15 cellular contexts compared by ENCODE assay signal in genomic region chr6:13446371-13446770, GRCh38. TPM values are rescaled to one million over a fixed set of nuclear protein-coding genes. Genes with fewer than 3 reads are reported as not detected.
DNase-seq lines count a peak whose midpoint lies in the region; ATAC-seq and TF ChIP-seq lines count a peak whose summit lies in the region.
"Had no signal": no experiment of that assay in that cellular context is flagged by ENCODE, and none has a peak within 500 bp of the region (broad histone marks: within the 10 kb centered on the region; RNA-seq: fewer than 3 reads in every experiment).

No MANE protein-coding gene starts in this region.

- peak; percentile 10 for ATAC-seq in esophagus mucosa
- ATAC-seq in natural killer cell treated with Interleukin-12 subunit alpha and Interleukin-12 subunit beta and Interleukin-15 and Interleukin-18, amount 100 ng/mL, for 72 hours: no peak
- ATAC-seq in upper lobe of left lung (ENCODE audit: low FRiP score in 2 of 2): no peak
- no peak for ATAC-seq in HG03135 (IDR thresholded peaks at IDR 0.05; ENCODE audit: unreplicated experiment)
- ATAC-seq: CD8-positive, alpha-beta T cell had no signal

- no peak overlapping the region for H3K4me3 ChIP-seq in upper lobe of left lung
- H3K4me3 ChIP-seq: suprapubic skin had no signal

- H3K4me3 Mint-ChIP-seq in natural killer cell treated with Interleukin-12 subunit alpha and Interleukin-12 subunit beta and Interleukin-15 and Interleukin-18, amount 100 ng/mL, for 72 hours: peak overlapping the region; percentile 43
- H3K4me3 Mint-ChIP-seq: CD8-positive, alpha-beta T cell; memory B cell had no signal

- TF ChIP-seq EP300 in upper lobe of left lung (IDR thresholded peaks at IDR 0.05): no peak

- no peak for TF ChIP-seq CTCF in upper lobe of left lung (IDR thresholded peaks at IDR 0.05)

- no peaks in the 10 kb centered on the region for H3K27me3 Mint-ChIP-seq in natural killer cell treated with Interleukin-12 subunit alpha and Interleukin-12 subunit beta and Interleukin-15 and Interleukin-18, amount 100 ng/mL, for 72 hours
- H3K27me3 Mint-ChIP-seq: memory B cell had no signal

- no peaks in the 10 kb centered on the region for H3K9me3 ChIP-seq in upper lobe of left lung
- H3K9me3 ChIP-seq: suprapubic skin had no signal

- WGBS in upper lobe of left lung, 2 donors: 74 to 81% methylated on average over 7 of the region's 7 CpGs

- peaks cover 0 to 7% (median 0%) of the 10 kb centered on the region in 4 donors for H3K36me3 ChIP-seq in upper lobe of left lung

- H3K27ac ChIP-seq in upper lobe of left lung: peak overlapping the region; percentile 38 to 86 (median 62)
- H3K27ac ChIP-seq: suprapubic skin had no signal

- H3K4me1 ChIP-seq in upper lobe of left lung: peaks cover 62 to 74% (median 64%) of the 10 kb centered on the region in 4 donors

- DNase-seq in SHP77 (lab: John Stamatoyannopoulos, UW) (peak; percentile 37 to 55), SHP77 treated with DMSO at 0.1 percent for 48 hours (lab: John Stamatoyannopoulos, UW) (no peak), upper lobe of left lung (no peak), activated gamma-delta T cell (lab: John Stamatoyannopoulos, UW) (no peak)
- DNase-seq in natural killer cell treated with Interleukin-12 subunit alpha and Interleukin-12 subunit beta and Interleukin-15 and Interleukin-18, amount 100 ng/mL, for 72 hours (ENCODE audit: low spot score): no peak
- no peak for DNase-seq in activated effector memory CD4-positive, alpha-beta T cell treated with anti-CD3 and anti-CD28 coated beads, Interleukin-2, amount 50 U/mL, for 16 hours
- DNase-seq: activated CD4-positive, alpha-beta T cell treated with anti-CD3 and anti-CD28 coated beads, Interleukin-2, amount 50 U/mL, for 1 hour; amygdala; CD8-positive, alpha-beta T cell; NCI-H146; NCI-H69 had no signal

- no peaks in the 10 kb centered on the region for H3K9me3 Mint-ChIP-seq in natural killer cell treated with Interleukin-12 subunit alpha and Interleukin-12 subunit beta and Interleukin-15 and Interleukin-18, amount 100 ng/mL, for 72 hours
- H3K9me3 Mint-ChIP-seq: CD8-positive, alpha-beta T cell; memory B cell had no signal

- TF ChIP-seq POLR2A in upper lobe of left lung (IDR thresholded peaks at IDR 0.05): no peak

- no peaks in the 10 kb centered on the region for H3K27me3 ChIP-seq in upper lobe of left lung
- H3K27me3 ChIP-seq: suprapubic skin had no signal

- peaks cover 48 to 56% of the 10 kb centered on the region in 2 donors for H3K4me1 Mint-ChIP-seq in natural killer cell treated with Interleukin-12 subunit alpha and Interleukin-12 subunit beta and Interleukin-15 and Interleukin-18, amount 100 ng/mL, for 72 hours (ENCODE audit: low read depth in 2 of 2)

- no peaks in the 10 kb centered on the region for H3K36me3 Mint-ChIP-seq in natural killer cell treated with Interleukin-12 subunit alpha and Interleukin-12 subunit beta and Interleukin-15 and Interleukin-18, amount 100 ng/mL, for 72 hours
- H3K36me3 Mint-ChIP-seq: CD8-positive, alpha-beta T cell had no signal

- peak overlapping the region in 1 of 2 donors; percentile 79 for H3K27ac Mint-ChIP-seq in natural killer cell treated with Interleukin-12 subunit alpha and Interleukin-12 subunit beta and Interleukin-15 and Interleukin-18, amount 100 ng/mL, for 72 hours
- H3K27ac Mint-ChIP-seq: CD8-positive, alpha-beta T cell; memory B cell had no signal

RNA-seq across cellular contexts. Expression of gene GFOD1, which starts 41.0 kb away (rescaled TPM):
- 22.8 TPM for total RNA-seq in esophagus mucosa
- 10 to 100 TPM in 1 of 2 donors, 1 to 10 TPM in 1; 9.7 to 12.1 TPM for total RNA-seq in natural killer cell treated with Interleukin-12 subunit alpha and Interleukin-12 subunit beta and Interleukin-15 and Interleukin-18, amount 100 ng/mL, for 72 hours
- 10 to 100 TPM; 22.8 to 37.7 (median 25.8) TPM for total RNA-seq in upper lobe of left lung

Comparison
In these comparisons a context has a peak if more than half of its experiments do, and no peak if none do; other contexts are left out.
1. DNase-seq: peak in SHP77 (2 of 2); none in SHP77 treated with DMSO at 0.1 percent for 48 hours (single experiment), natural killer cell treated with Interleukin-12 subunit alpha and Interleukin-12 subunit beta and Interleukin-15 and Interleukin-18, amount 100 ng/mL, for 72 hours (single experiment), upper lobe of left lung (0 of 2), activated effector memory CD4-positive, alpha-beta T cell treated with anti-CD3 and anti-CD28 coated beads, Interleukin-2, amount 50 U/mL, for 16 hours (single experiment) and activated gamma-delta T cell (single experiment).